ENCODE assay signal across 8 cellular contexts in the genomic region with DNA sequence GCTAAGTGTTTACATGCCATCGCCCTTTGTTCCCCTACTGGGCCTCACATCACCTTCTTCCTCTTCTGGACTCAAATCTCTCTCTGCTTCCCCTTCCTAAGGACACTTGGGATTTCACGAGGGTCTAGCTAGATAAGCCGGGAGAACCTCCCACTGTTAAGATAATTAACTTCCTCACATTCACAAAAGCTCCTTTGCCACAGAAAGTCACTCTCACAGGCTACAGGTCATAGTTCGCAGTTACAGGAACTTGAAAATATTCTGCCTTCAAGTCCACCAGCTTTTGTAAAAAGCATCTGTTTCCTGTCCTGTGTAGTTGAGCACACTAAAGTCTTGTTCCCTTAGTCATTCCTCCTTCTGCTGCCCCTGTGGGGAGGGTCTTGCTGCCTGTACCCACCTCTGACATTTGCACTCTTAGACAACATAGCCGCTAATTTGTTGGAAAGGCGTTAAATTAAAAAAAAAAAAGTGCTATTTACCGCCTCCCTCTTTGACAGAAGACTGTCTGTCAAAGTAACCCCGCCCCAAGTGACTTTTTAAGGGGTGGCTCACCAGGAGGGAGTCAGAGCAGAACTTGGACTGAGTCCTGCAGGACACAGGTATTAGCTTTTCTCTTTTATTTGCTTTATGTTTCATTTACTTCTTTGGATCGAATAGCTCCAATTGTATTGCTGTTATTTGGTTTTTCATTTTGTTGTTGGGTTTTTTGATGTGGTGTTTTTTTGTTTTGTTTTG.
A peak's percentile ranks its signal among the peaks of the same experiment; 100 is the strongest.
DNase-seq lines count a peak whose midpoint lies in the region; ATAC-seq and TF ChIP-seq lines count a peak whose summit lies in the region.

No MANE protein-coding gene starts in this region.

- H3K9me3 ChIP-seq in BLaER1 = no peaks in the 10 kb centered on the region
- H3K9me3 ChIP-seq in parathyroid adenoma (ENCODE audit: control insufficient read depth, low read length) = no peaks in the 10 kb centered on the region
- no peaks in the 10 kb centered on the region for H3K9me3 ChIP-seq in HAP-1

- H4K20me1 ChIP-seq in BLaER1 = peaks cover 9% of the 10 kb centered on the region; the same call in 1 of the 2 replicates

- H3K27ac Mint-ChIP-seq in T-helper 1 cell treated with Interleukin-12 subunit alpha and Interleukin-12 subunit beta and Interleukin-4 antibody, amounts not matched to agents 30 μg/mL and 1 μg/mL, for 36 hours = peak overlapping the region; percentile 98

- H3K4me3 Mint-ChIP-seq in T-helper 1 cell treated with Interleukin-12 subunit alpha and Interleukin-12 subunit beta and Interleukin-4 antibody, amounts not matched to agents 30 μg/mL and 1 μg/mL, for 36 hours = peak overlapping the region; percentile 92

- H3K27me3 Mint-ChIP-seq in T-helper 1 cell treated with Interleukin-12 subunit alpha and Interleukin-12 subunit beta and Interleukin-4 antibody, amounts not matched to agents 30 μg/mL and 1 μg/mL, for 36 hours (ENCODE audit: low read depth) = no peaks in the 10 kb centered on the region

- in situ Hi-C loops in HAP-1 (cut with MboI; ENCODE audit: low sequenced_read_pairs) = no loop called here

- peak; percentile 60 for ATAC-seq in GM21825 (IDR thresholded peaks at IDR 0.05; ENCODE audit: unreplicated experiment)
- ATAC-seq in GM19351 (IDR thresholded peaks at IDR 0.05; ENCODE audit: unreplicated experiment) = no peak

- TF ChIP-seq CTCF in parathyroid adenoma (IDR thresholded peaks at IDR 0.05) = no peak

- H3K4me2 ChIP-seq in BLaER1 (peak overlapping the region; percentile 95), parathyroid adenoma (ENCODE audit: low read length) (no peak overlapping the region)

- H3K27ac ChIP-seq in BLaER1 (peak overlapping the region; percentile 96), caudate nucleus (ENCODE audit: low read depth, low read length) (peak overlapping the region; percentile 36), parathyroid adenoma (peak overlapping the region; percentile 51)

- no peak for DNase-seq in caudate nucleus (lab: John Stamatoyannopoulos, UW)
- DNase-seq in HAP-1 (ENCODE audit: low spot score in 2 of 2) = no peak
- DNase-seq in NCI-H524 treated with DMSO at 0.1 percent for 48 hours (lab: John Stamatoyannopoulos, UW) = no peak

- peak overlapping the region; percentile 86 for H3K4me3 ChIP-seq in BLaER1
- no peak overlapping the region for H3K4me3 ChIP-seq in parathyroid adenoma (ENCODE audit: low read depth, low read length)
- H3K4me3 ChIP-seq in HAP-1 = no peak overlapping the region

- H3K9me3 Mint-ChIP-seq in T-helper 1 cell treated with Interleukin-12 subunit alpha and Interleukin-12 subunit beta and Interleukin-4 antibody, amounts not matched to agents 30 μg/mL and 1 μg/mL, for 36 hours = no peaks in the 10 kb centered on the region

- H3K9ac ChIP-seq in BLaER1 = peak overlapping the region; percentile 96
- H3K9ac ChIP-seq in parathyroid adenoma = no peak overlapping the region

- H3K27me3 ChIP-seq in BLaER1 (no peaks in the 10 kb centered on the region), parathyroid adenoma (ENCODE audit: control insufficient read depth, insufficient read depth, low read length) (no peaks in the 10 kb centered on the region), HAP-1 (ENCODE audit: low read depth) (peaks cover 44% of the 10 kb centered on the region)

- no peaks in the 10 kb centered on the region for H3K79me2 ChIP-seq in parathyroid adenoma

- H3K4me1 Mint-ChIP-seq in T-helper 1 cell treated with Interleukin-12 subunit alpha and Interleukin-12 subunit beta and Interleukin-4 antibody, amounts not matched to agents 30 μg/mL and 1 μg/mL, for 36 hours (ENCODE audit: low read depth) = peaks cover 64% of the 10 kb centered on the region

- H2AFZ ChIP-seq in parathyroid adenoma = peak overlapping the region; percentile 28

- peaks cover 14% of the 10 kb centered on the region; the same call in 1 of the 2 replicates for H3K36me3 ChIP-seq in BLaER1
- no peaks in the 10 kb centered on the region for H3K36me3 ChIP-seq in parathyroid adenoma (ENCODE audit: control insufficient read depth, insufficient read depth, low read length)
- H3K36me3 ChIP-seq in HAP-1 (replicated peaks) = no peaks in the 10 kb centered on the region

- H3K4me1 ChIP-seq in BLaER1 (peaks cover 60% of the 10 kb centered on the region), parathyroid adenoma (no peaks in the 10 kb centered on the region), HAP-1 (no peaks in the 10 kb centered on the region)

- H3K36me3 Mint-ChIP-seq in T-helper 1 cell treated with Interleukin-12 subunit alpha and Interleukin-12 subunit beta and Interleukin-4 antibody, amounts not matched to agents 30 μg/mL and 1 μg/mL, for 36 hours (ENCODE audit: low read depth) = peaks cover 35% of the 10 kb centered on the region

Comparison
In these comparisons a context has a peak if more than half of its experiments do, and no peak if none do; other contexts are left out.
1. H3K27ac ChIP-seq: peak in every context shown above with its lines; median percentile 96 in BLaER1; 51 in parathyroid adenoma; 36 in caudate nucleus.